17 cellular contexts compared by ENCODE assay signal in the genomic region with DNA sequence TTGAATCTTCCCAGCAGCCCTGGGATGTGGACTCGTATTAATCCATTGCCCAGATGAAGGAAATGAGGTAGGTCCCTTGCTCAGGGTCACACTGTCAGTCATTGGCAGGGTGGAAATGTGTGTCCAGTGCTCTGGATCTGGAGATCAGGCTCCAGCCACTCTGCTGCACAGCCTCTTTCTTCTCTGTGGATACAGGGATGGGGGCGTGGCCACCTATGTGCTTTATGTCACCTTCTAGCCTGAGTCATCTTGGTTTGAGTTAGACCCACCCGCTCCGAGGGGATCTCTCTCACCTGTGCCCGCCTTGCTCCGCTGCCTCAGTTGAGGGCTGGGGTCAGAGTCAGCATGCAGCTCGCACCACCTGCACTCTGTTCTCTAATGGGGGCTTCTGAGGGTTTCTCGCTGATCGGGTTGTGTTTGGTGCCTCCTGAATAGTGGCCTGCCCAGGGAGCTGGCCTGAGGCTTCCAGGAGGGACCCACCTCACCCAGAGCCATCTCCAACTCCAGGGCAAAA.
A peak's percentile ranks its signal among the peaks of the same experiment; 100 is the strongest.
DNase-seq lines count a peak whose midpoint lies in the region; ATAC-seq and TF ChIP-seq lines count a peak whose summit lies in the region.
"Had no signal": no experiment of that assay in that cellular context is flagged by ENCODE, and none has a peak within 500 bp of the region (broad histone marks: within the 10 kb centered on the region; RNA-seq: fewer than 3 reads in every experiment).

No MANE protein-coding gene starts in this region.

- TF ChIP-seq CTCF in PC-3 (conservative IDR thresholded peaks at IDR 0.05; ENCODE audit: low read depth, low read length) (no peak), gastroesophageal sphincter (IDR thresholded peaks at IDR 0.05) (no peak)

- H3K36me3 ChIP-seq in GM23248 (ENCODE audit: low read depth) (no peaks in the 10 kb centered on the region), PC-3 (ENCODE audit: low read depth, low read length) (no peaks in the 10 kb centered on the region; the same call in 1 of the 2 replicates), gastroesophageal sphincter (peaks cover 0 to 97% of the 10 kb centered on the region in 2 donors)

- 82 to 94% methylated on average over 9 of the region's 9 CpGs for WGBS in GM23248 (ENCODE audit: low coverage in 1 of 2, low lambda C conversion rate in 2 of 2, missing lambda C conversion rate in 2 of 2), 2 experiments
- 70 to 80% methylated on average over 3 of the region's 9 CpGs for WGBS in gastroesophageal sphincter (ENCODE audit: low coverage in 1 of 2), 2 donors

- DNase-seq in GM23248: peak; percentile 20
- DNase-seq in PC-3: no peak
- DNase-seq in posterior vena cava (ENCODE audit: low spot score): peak; percentile 41
- DNase-seq in erythroblast (lab: John Stamatoyannopoulos, UW): no peak
- DNase-seq: ACHN, DMS79, HCEC 1CT, MV-4-11, NCI-H187, NCI-H226, NCI-H524, NCI-H82, RPMI8226 had no signal

- H3K9me2 ChIP-seq in GM23248 (ENCODE audit: insufficient read depth) (no peaks in the 10 kb centered on the region), PC-3 (replicated peaks; ENCODE audit: low read length) (no peaks in the 10 kb centered on the region)

- H2AFZ ChIP-seq in GM23248 (no peak overlapping the region), PC-3 (ENCODE audit: low read length) (no peak overlapping the region)

- H3K4me3 ChIP-seq in GM23248 (no peak overlapping the region), PC-3 (ENCODE audit: low read length) (no peak overlapping the region), gastroesophageal sphincter (no peak overlapping the region)

- H3K27ac ChIP-seq in GM23248: no peak overlapping the region
- H3K27ac ChIP-seq in PC-3 (ENCODE audit: low read length): no peak overlapping the region
- peak overlapping the region in 3 of 4 donors; percentile 10 to 97 (median 85) for H3K27ac ChIP-seq in gastroesophageal sphincter
- H3K27ac ChIP-seq: KMS-11 had no signal

- H3K4me2 ChIP-seq in GM23248 (ENCODE audit: unreplicated experiment) (no peak overlapping the region), PC-3 (ENCODE audit: low read length) (no peak overlapping the region)
- H3K4me2 ChIP-seq: KMS-11 had no signal

- H3F3A ChIP-seq in GM23248 (ENCODE audit: insufficient read depth) (no peaks in the 10 kb centered on the region), PC-3 (ENCODE audit: low read length, unreplicated experiment) (no peaks in the 10 kb centered on the region)

- no peaks in the 10 kb centered on the region for H3K9me3 ChIP-seq in GM23248 (ENCODE audit: low read depth)
- no peaks in the 10 kb centered on the region for H3K9me3 ChIP-seq in PC-3 (ENCODE audit: low read length)
- no peaks in the 10 kb centered on the region for H3K9me3 ChIP-seq in gastroesophageal sphincter

- H3K4me1 ChIP-seq in GM23248 (ENCODE audit: insufficient read depth) (0 out of 2 replicates have a peak, but pooled peaks cover 4% of the 10 kb centered on the region), PC-3 (ENCODE audit: insufficient read depth, low read length) (no peaks in the 10 kb centered on the region), gastroesophageal sphincter (peaks cover 11 to 99% (median 16%) of the 10 kb centered on the region in 3 donors)

- CTCF ChIA-PET in PC-3 (lab: Charles Lee): no interaction called here

- H4K20me1 ChIP-seq in GM23248 (ENCODE audit: insufficient read depth) (no peaks in the 10 kb centered on the region), PC-3 (ENCODE audit: low read length) (no peaks in the 10 kb centered on the region)

- no peak for TF ChIP-seq EP300 in gastroesophageal sphincter (IDR thresholded peaks at IDR 0.05)

- in situ Hi-C loops in GM23248 (cut with MboI): no loop called here

- ATAC-seq in PC-3 (peak; percentile 57; the same call in 1 of the 2 replicates), gastroesophageal sphincter (no peak), GM18520 (IDR thresholded peaks at IDR 0.05; ENCODE audit: unreplicated experiment) (no peak), GM19463 (IDR thresholded peaks at IDR 0.05; ENCODE audit: unreplicated experiment) (no peak)

- intact Hi-C loops in PC-3 (cut with micrococcal nuclease): no loop called here
- intact Hi-C loops in posterior vena cava (cut with DNase I): no loop called here

- H3K9ac ChIP-seq in GM23248 (no peak overlapping the region), PC-3 (ENCODE audit: low read length) (no peak overlapping the region)
- H3K9ac ChIP-seq: KMS-11 had no signal

- H3K79me2 ChIP-seq in GM23248 (ENCODE audit: insufficient read depth) (no peaks in the 10 kb centered on the region), PC-3 (ENCODE audit: low read length) (no peaks in the 10 kb centered on the region)

- TF ChIP-seq POLR2A in gastroesophageal sphincter (IDR thresholded peaks at IDR 0.05) (no peak), erythroblast (IDR thresholded peaks at IDR 0.05; ENCODE audit: low read length) (no peak)

- no TSS peak for BruUV-seq in PC-3 (replicated peaks; lab: Mats Ljungman, UMichigan)

- H3K27me3 ChIP-seq in GM23248 (replicated peaks; ENCODE audit: insufficient read depth): no peaks in the 10 kb centered on the region
- no peaks in the 10 kb centered on the region for H3K27me3 ChIP-seq in PC-3 (ENCODE audit: low read length)
- no peaks in the 10 kb centered on the region for H3K27me3 ChIP-seq in gastroesophageal sphincter

- POLR2A ChIA-PET in PC-3 (lab: Charles Lee; ENCODE audit: unreplicated experiment): no interaction called here

Comparison
In these comparisons a context has a peak if more than half of its experiments do, and no peak if none do; other contexts are left out.
1. DNase-seq: peak in GM23248 (single experiment) and posterior vena cava (single experiment); none in PC-3 (single experiment) and erythroblast (0 of 2).
2. H3K27ac ChIP-seq: peak in gastroesophageal sphincter (3 of 4); none in GM23248 (single experiment) and PC-3 (single experiment).